In genomic region chr9:117772960-117773359, GRCh38 we compare ENCODE assay signal across 14 cellular contexts.
DNase-seq lines count a peak whose midpoint lies in the region; ATAC-seq and TF ChIP-seq lines count a peak whose summit lies in the region.
"Had no signal": no experiment of that assay in that cellular context is flagged by ENCODE, and none has a peak within 500 bp of the region (broad histone marks: within the 10 kb centered on the region; RNA-seq: fewer than 3 reads in every experiment).

No MANE protein-coding gene starts in this region.

- in situ Hi-C loops in mammary epithelial cell (cut with MboI; ENCODE audit: low sequenced_read_pairs in 2 of 2): no loop called here

- no peaks in the 10 kb centered on the region for H3K9me3 Mint-ChIP-seq in mesothelial cell of epicardium

- H3K36me3 ChIP-seq in BJ (ENCODE audit: control insufficient read depth, insufficient read depth, low read length) (no peaks in the 10 kb centered on the region), mammary epithelial cell (ENCODE audit: insufficient read depth, low read length) (no peaks in the 10 kb centered on the region), mucosa of descending colon (ENCODE audit: low read depth) (no peaks in the 10 kb centered on the region), upper lobe of right lung (no peaks in the 10 kb centered on the region)

- H4K20me1 ChIP-seq in mammary epithelial cell (ENCODE audit: insufficient read depth, low read length): no peaks in the 10 kb centered on the region

- H3K36me3 Mint-ChIP-seq in mesothelial cell of epicardium: no peaks in the 10 kb centered on the region
- H3K36me3 Mint-ChIP-seq: activated naive CD8-positive, alpha-beta T cell; CD4-positive, alpha-beta memory T cell had no signal

- no peak overlapping the region for H3K4me3 Mint-ChIP-seq in mesothelial cell of epicardium
- H3K4me3 Mint-ChIP-seq: activated naive CD8-positive, alpha-beta T cell had no signal

- no peaks in the 10 kb centered on the region for H3K9me3 ChIP-seq in mammary epithelial cell (replicated peaks; ENCODE audit: insufficient read depth, low read length)
- no peaks in the 10 kb centered on the region for H3K9me3 ChIP-seq in mucosa of descending colon
- no peaks in the 10 kb centered on the region for H3K9me3 ChIP-seq in upper lobe of right lung

- POLR2A ChIA-PET in BJ (lab: Charles Lee): no interaction called here

- no peak overlapping the region for H3K9ac ChIP-seq in mammary epithelial cell (ENCODE audit: insufficient read depth, low read length)

- H3K27ac ChIP-seq in mammary epithelial cell (ENCODE audit: insufficient read depth, low read depth, low read length): no peak overlapping the region
- no peak overlapping the region for H3K27ac ChIP-seq in upper lobe of right lung

- H3K4me1 Mint-ChIP-seq in mesothelial cell of epicardium: no peaks in the 10 kb centered on the region
- H3K4me1 Mint-ChIP-seq: CD4-positive, alpha-beta memory T cell had no signal

- H3K4me1 ChIP-seq in mammary epithelial cell (ENCODE audit: insufficient read depth, low read length) (peaks cover 5% of the 10 kb centered on the region), mucosa of descending colon (ENCODE audit: low read depth) (peaks cover 6% of the 10 kb centered on the region), upper lobe of right lung (no peaks in the 10 kb centered on the region)

- H3K27me3 Mint-ChIP-seq in mesothelial cell of epicardium (ENCODE audit: low read depth): peaks cover 24% of the 10 kb centered on the region

- H3K27ac Mint-ChIP-seq in mesothelial cell of epicardium: no peak overlapping the region
- H3K27ac Mint-ChIP-seq: activated naive CD8-positive, alpha-beta T cell had no signal

- dilution Hi-C loops in mammary epithelial cell (cut with HindIII; ENCODE audit: low sequenced_read_pairs): no loop called here

- CTCF ChIA-PET in BJ (lab: Yijun Ruan, JAX) (no interaction called here), mammary epithelial cell (lab: Charles Lee; ENCODE audit: low non-redundant PET) (no interaction called here)

- ATAC-seq in mucosa of descending colon (peak; percentile 98), upper lobe of right lung (no peak)
- no peak for ATAC-seq in activated CD4-positive, CD25-positive, alpha-beta regulatory T cell treated with anti-CD3 and anti-CD28 coated beads, Interleukin-2, amount 50 U/mL, for 24 hours
- ATAC-seq: GM12878, Panc1 had no signal

- H3K4me3 ChIP-seq in BJ (ENCODE audit: low read depth, low read length) (no peak overlapping the region), mammary epithelial cell (replicated peaks in 1 of 3; ENCODE audit: insufficient read depth in 1 of 3, low read depth in 2 of 3, low read length in 3 of 3) (no peak overlapping the region), mucosa of descending colon (no peak overlapping the region), upper lobe of right lung (no peak overlapping the region)
- H3K4me3 ChIP-seq: GM12878 had no signal

- H2AFZ ChIP-seq in mammary epithelial cell (ENCODE audit: low read depth, low read length): peak overlapping the region; percentile 80

- no peak overlapping the region for H3K4me2 ChIP-seq in mammary epithelial cell (ENCODE audit: insufficient read depth, low read depth, low read length)

- no peaks in the 10 kb centered on the region for H3K27me3 ChIP-seq in BJ (ENCODE audit: control insufficient read depth, insufficient read depth, low read length)
- no peaks in the 10 kb centered on the region for H3K27me3 ChIP-seq in mammary epithelial cell (ENCODE audit: insufficient read depth, low read length)
- H3K27me3 ChIP-seq in upper lobe of right lung: no peaks in the 10 kb centered on the region

- WGBS in mammary epithelial cell (ENCODE audit: low coverage, missing lambda C conversion rate): 64% methylated on average over 3 of the region's 3 CpGs

- BruUV-seq in mammary epithelial cell (replicated peaks; lab: Mats Ljungman, UMichigan): no TSS peak

- peak; percentile 73 for DNase-seq in BJ (ENCODE audit: low read depth)
- peak; percentile 83 for DNase-seq in LHCN-M2 (ENCODE audit: low read depth)
- peak; percentile 53 for DNase-seq in mammary epithelial cell
- DNase-seq in mucosa of descending colon: peak in 2 of 3 donors; percentile 21 to 33
- no peak for DNase-seq in DMS79 treated with DMSO at 0.1 percent for 48 hours (lab: John Stamatoyannopoulos, UW)
- no peak for DNase-seq in upper lobe of right lung
- no peak for DNase-seq in mesothelial cell of epicardium (ENCODE audit: low spot score in 2 of 2, unreplicated experiment in 2 of 2)
- DNase-seq: CD4-positive, alpha-beta memory T cell; effector CD8-positive, alpha-beta T cell; NCI-H2029 had no signal

- TF ChIP-seq CTCF in BJ (IDR thresholded peaks at IDR 0.05; ENCODE audit: insufficient read depth, low read depth, low read length) (no peak), mammary epithelial cell (conservative IDR thresholded peaks at IDR 0.05 in 1 of 2, IDR thresholded peaks at IDR 0.05 in 1 of 2; ENCODE audit: extremely low read depth in 1 of 2, insufficient read depth in 1 of 2, low read depth in 1 of 2, low read length in 2 of 2) (no peak), mucosa of descending colon (IDR thresholded peaks at IDR 0.05) (no peak), upper lobe of right lung (IDR thresholded peaks at IDR 0.05) (no peak), mesothelial cell of epicardium (IDR thresholded peaks at IDR 0.05; ENCODE audit: unreplicated experiment) (no peak)

- H3K79me2 ChIP-seq in mammary epithelial cell (ENCODE audit: insufficient read depth, low read length): no peaks in the 10 kb centered on the region

- intact Hi-C loops in mammary epithelial cell (cut with micrococcal nuclease) (no loop called here), mucosa of descending colon (cut with DNase I, micrococcal nuclease) (no loop called here), upper lobe of right lung (cut with DNase I) (no loop called here)

Comparison
In these comparisons a context has a peak if more than half of its experiments do, and no peak if none do; other contexts are left out.
1. DNase-seq: peak in BJ (single experiment), LHCN-M2 (single experiment), mammary epithelial cell (single experiment) and mucosa of descending colon (2 of 3); none in DMS79 treated with DMSO at 0.1 percent for 48 hours (single experiment), upper lobe of right lung (single experiment) and mesothelial cell of epicardium (0 of 2).